8 cellular contexts compared by ENCODE assay signal in genomic region chr6:168355716-168356522, GRCh38. TPM values are rescaled to one million over a fixed set of nuclear protein-coding genes. Genes with fewer than 3 reads are reported as not detected.
A peak's percentile ranks its signal among the peaks of the same experiment; 100 is the strongest.
DNase-seq lines count a peak whose midpoint lies in the region; ATAC-seq and TF ChIP-seq lines count a peak whose summit lies in the region.

No MANE protein-coding gene starts in this region.

- intact Hi-C loops in Right ventricle myocardium inferior (cut with DNase I) (loop anchor here (5.0 kb wide), 1 partner anchor 204 kb away; no protein-coding TSS in a partner anchor), cardiac septum (cut with DNase I) (loop anchor here (5.0 kb wide), 1 partner anchor 204 kb away; no protein-coding TSS in a partner anchor)

- H3K4me1 Mint-ChIP-seq in progenitor cell of endocrine pancreas (ENCODE audit: low read depth): peaks cover 2% of the 10 kb centered on the region

- no peak for TF ChIP-seq EP300 in gastroesophageal sphincter (IDR thresholded peaks at IDR 0.05)

- H3K27me3 Mint-ChIP-seq in progenitor cell of endocrine pancreas: peaks cover 9% of the 10 kb centered on the region

- H3K9me3 ChIP-seq in gastroesophageal sphincter: no peaks in the 10 kb centered on the region

- in situ Hi-C loops in SK-MEL-5 (cut with HindIII; ENCODE audit: low pct_unique_long_range_greater_than_20kb, low sequenced_read_pairs): no loop called here

- TF ChIP-seq POLR2A in gastroesophageal sphincter (IDR thresholded peaks at IDR 0.05): no peak

- peaks cover 16% of the 10 kb centered on the region for H3K9me3 Mint-ChIP-seq in progenitor cell of endocrine pancreas (ENCODE audit: low read depth)

- peak; percentile 72 for DNase-seq in Right ventricle myocardium inferior (ENCODE audit: missing footprints)
- DNase-seq in cardiac septum (ENCODE audit: low spot score): no peak
- peak; percentile 47 for DNase-seq in SK-MEL-5 (ENCODE audit: low read depth, low spot score)
- DNase-seq in progenitor cell of endocrine pancreas (ENCODE audit: low spot score, unreplicated experiment): peak; percentile 53
- no peak for DNase-seq in GM10266 (ENCODE audit: extremely low spot score)
- DNase-seq in occipital lobe (lab: John Stamatoyannopoulos, UW): no peak
- no peak for DNase-seq in NK-92 treated with Interleukin-12 subunit alpha and Interleukin-12 subunit beta, amount 100 ng/mL, for 24 hours (lab: John Stamatoyannopoulos, UW)

- no peak overlapping the region for H3K4me3 Mint-ChIP-seq in progenitor cell of endocrine pancreas (ENCODE audit: low read depth)

- peaks cover 2% of the 10 kb centered on the region for H3K36me3 Mint-ChIP-seq in progenitor cell of endocrine pancreas (ENCODE audit: insufficient read depth)

- no peak overlapping the region for H3K4me3 ChIP-seq in gastroesophageal sphincter

- H3K4me1 ChIP-seq in gastroesophageal sphincter: peaks cover 0 to 4% (median 0%) of the 10 kb centered on the region in 3 donors

- WGBS in gastroesophageal sphincter (ENCODE audit: low coverage in 1 of 2), 2 donors: 52 to 63% methylated on average over 9 to 12 of the region's 28 CpGs

- H3K27ac ChIP-seq in gastroesophageal sphincter: no peak overlapping the region

- H3K36me3 ChIP-seq in gastroesophageal sphincter: no peaks in the 10 kb centered on the region

- ATAC-seq in Right ventricle myocardium inferior (peak; percentile 88), gastroesophageal sphincter (peak; percentile 74)

- H3K27me3 ChIP-seq in gastroesophageal sphincter: peaks cover 13% of the 10 kb centered on the region

- H3K27ac Mint-ChIP-seq in progenitor cell of endocrine pancreas: no peak overlapping the region

- peak in 3 of 4 experiments; percentile 39 to 78 (median 68) for TF ChIP-seq CTCF in gastroesophageal sphincter (IDR thresholded peaks at IDR 0.05)
- TF ChIP-seq CTCF in progenitor cell of endocrine pancreas (IDR thresholded peaks at IDR 0.05; ENCODE audit: unreplicated experiment): peak; percentile 82
- TF ChIP-seq CTCF in GM10266 (IDR thresholded peaks at IDR 0.05; ENCODE audit: control insufficient read depth, insufficient read depth, low read depth, missing control alignments): no peak

RNA-seq across cellular contexts. Expression of gene DACT2, which starts 36.3 kb away (rescaled TPM):
- total RNA-seq in Right ventricle myocardium inferior (1.0 TPM), cardiac septum (0.48 TPM), gastroesophageal sphincter (1 to 10 TPM in 2 of 4 donors, under 1 TPM in 2; 0.54 to 4.3 (median 1.5) TPM), progenitor cell of endocrine pancreas (30.5 and 33.2 TPM in 2 replicates), occipital lobe (0.62 TPM)
- not detected in 2 replicates for total RNA-seq in SK-MEL-5 (2014; rRNA removed; shearing (Covaris generic))
- not detected in 2 replicates for polyA plus RNA-seq in SK-MEL-5 (2015; cell fraction: cytosol; rRNA removed)
- not detected in 2 replicates for polyA plus RNA-seq in SK-MEL-5 (2015; cell fraction: nucleus; rRNA removed)

Comparison
In these comparisons a context has a peak if more than half of its experiments do, and no peak if none do; other contexts are left out.
1. DNase-seq: peak in Right ventricle myocardium inferior (single experiment), SK-MEL-5 (single experiment) and progenitor cell of endocrine pancreas (single experiment); none in cardiac septum (single experiment), GM10266 (single experiment), occipital lobe (single experiment) and NK-92 treated with Interleukin-12 subunit alpha and Interleukin-12 subunit beta, amount 100 ng/mL, for 24 hours (single experiment).